In the genomic region with DNA sequence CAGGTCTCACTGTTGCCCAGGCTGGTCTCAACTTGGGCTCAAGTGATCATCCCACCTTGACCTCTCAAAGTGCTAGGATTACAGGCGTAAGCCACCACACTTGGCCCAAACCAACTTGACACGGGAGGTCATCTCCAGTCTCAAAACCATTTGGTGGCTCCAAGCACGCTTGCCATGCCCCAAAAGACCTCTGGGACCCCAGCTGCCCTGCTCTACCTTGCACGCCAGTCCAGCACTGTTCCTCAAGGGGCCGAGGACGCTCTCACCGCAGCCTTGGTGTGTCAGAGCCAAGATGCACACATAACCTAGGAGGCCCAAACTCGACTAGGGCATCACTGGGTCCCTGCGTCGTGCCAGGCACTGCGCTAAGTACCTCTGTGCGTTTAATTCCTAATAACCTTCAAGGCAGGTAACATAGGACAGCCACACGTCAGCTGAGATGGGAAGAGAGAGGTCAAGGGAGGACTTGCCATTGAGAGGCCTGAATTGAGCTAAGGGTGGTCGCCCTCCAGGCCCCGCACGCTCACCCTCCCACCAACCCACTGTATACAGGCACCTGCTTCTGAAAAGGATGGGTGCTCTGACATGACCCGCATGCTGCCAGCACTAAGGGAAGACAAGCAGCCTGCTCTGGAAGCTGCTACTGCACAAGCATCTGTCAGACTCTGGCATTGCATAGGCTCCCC, we compare ENCODE assay signal across 10 cellular contexts. TPM values are rescaled to one million over a fixed set of nuclear protein-coding genes. Genes with fewer than 3 reads are reported as not detected.
DNase-seq lines count a peak whose midpoint lies in the region; ATAC-seq and TF ChIP-seq lines count a peak whose summit lies in the region.
"Had no signal": no experiment of that assay in that cellular context is flagged by ENCODE, and none has a peak within 500 bp of the region (broad histone marks: within the 10 kb centered on the region; RNA-seq: fewer than 3 reads in every experiment).

No MANE protein-coding gene starts in this region.

- H3K9me3 Mint-ChIP-seq in H9 (peaks cover 0 to 3% of the 10 kb centered on the region in 2 experiments; a peak in 2 of 5 replicates), chondrocyte (ENCODE audit: low read depth) (no peaks in the 10 kb centered on the region)

- H3K9ac ChIP-seq in BLaER1 (no peak overlapping the region), H9 (ENCODE audit: extremely low read depth, insufficient read length, low read length) (no peak overlapping the region)

- H3K18ac ChIP-seq in H9 (ENCODE audit: insufficient read length, low read depth, low read length): no peak overlapping the region

- peak overlapping the region in 2 of 3 experiments; percentile 74 to 86; a peak in 2 of 7 replicates for H3K27ac Mint-ChIP-seq in H9
- H3K27ac Mint-ChIP-seq in chondrocyte (ENCODE audit: unreplicated experiment): peak overlapping the region; percentile 36
- H3K27ac Mint-ChIP-seq: activated CD8-positive, alpha-beta T cell treated with anti-CD3 and anti-CD28 coated beads, Interleukin-2, amount 10 ng/mL, durations not matched to agents 7 days and 5 days had no signal

- H4K5ac ChIP-seq in H9 (ENCODE audit: insufficient read length, low read depth, low read length): no peak overlapping the region

- H3K4ac ChIP-seq in H9 (ENCODE audit: low read depth, low read length): no peak overlapping the region

- H3K36me3 Mint-ChIP-seq in H9 (ENCODE audit: insufficient read depth in 1 of 3, low read depth in 3 of 3) (peaks cover 29 to 46% (median 31%) of the 10 kb centered on the region in 3 experiments; a peak in 6 of 7 replicates), chondrocyte (ENCODE audit: low read depth) (peaks cover 30% of the 10 kb centered on the region)

- peaks cover 50% of the 10 kb centered on the region for H3K36me3 ChIP-seq in BLaER1

- H2AK5ac ChIP-seq in H9 (ENCODE audit: insufficient read length, low read length): no peak overlapping the region

- TF ChIP-seq CTCF in H9 (conservative IDR thresholded peaks at IDR 0.05) (no peak), chondrocyte (IDR thresholded peaks at IDR 0.05) (no peak)

- peaks cover 18 to 20% of the 10 kb centered on the region in 2 experiments for H3K4me1 Mint-ChIP-seq in H9
- peaks cover 8% of the 10 kb centered on the region for H3K4me1 Mint-ChIP-seq in chondrocyte (ENCODE audit: low read depth)

- H3K4me1 ChIP-seq in BLaER1: peaks cover 50% of the 10 kb centered on the region
- no peaks in the 10 kb centered on the region for H3K4me1 ChIP-seq in H9 (ENCODE audit: insufficient read depth, low read length)

- no peak overlapping the region for H3T11ph ChIP-seq in H9 (ENCODE audit: low read length)

- peak overlapping the region; percentile 100; the same call in 1 of the 2 replicates for H3K4me2 ChIP-seq in BLaER1
- H3K4me2 ChIP-seq in H9 (ENCODE audit: insufficient read depth, insufficient read length, low read length): no peak overlapping the region

- no peak overlapping the region for H2BK20ac ChIP-seq in H9 (ENCODE audit: low read depth, low read length, poor library complexity, severe bottlenecking)

- no peak overlapping the region for H3K14ac ChIP-seq in H9 (ENCODE audit: insufficient read depth, low read length)

- H4K91ac ChIP-seq in H9 (ENCODE audit: insufficient read length, low read depth, low read length): no peak overlapping the region

- no peaks in the 10 kb centered on the region for H3K79me1 ChIP-seq in H9 (ENCODE audit: insufficient read depth, low read depth, low read length, poor library complexity, severe bottlenecking)

- no peaks in the 10 kb centered on the region for H3K79me2 ChIP-seq in H9 (ENCODE audit: insufficient read depth, low read length)

- H4K20me1 ChIP-seq in BLaER1 (peaks cover 66% of the 10 kb centered on the region), H9 (ENCODE audit: control insufficient read depth, insufficient read depth, insufficient read length) (no peaks in the 10 kb centered on the region)

- DNase-seq in H9: peak; percentile 32
- DNase-seq in chondrocyte (ENCODE audit: low spot score): no peak
- no peak for DNase-seq in NK-92 (lab: John Stamatoyannopoulos, UW; ENCODE audit: unreplicated experiment)
- no peak for DNase-seq in NCI-H1436 (lab: John Stamatoyannopoulos, UW)
- DNase-seq: activated CD8-positive, alpha-beta T cell treated with anti-CD3 and anti-CD28 coated beads, Interleukin-2, amount 10 ng/mL, durations not matched to agents 7 days and 5 days; NCI-H1092; NK-92 treated with Interleukin-12 subunit alpha and Interleukin-12 subunit beta, amount 100 ng/mL, for 24 hours had no signal

- no peak overlapping the region for H2AFZ ChIP-seq in H9 (ENCODE audit: low read length)

- H2BK5ac ChIP-seq in H9 (ENCODE audit: insufficient read length, low read length): no peak overlapping the region

- H3K27me3 ChIP-seq in BLaER1 (peaks cover 13% of the 10 kb centered on the region), H9 (ENCODE audit: insufficient read depth, low read length) (no peaks in the 10 kb centered on the region)

- H3K23me2 ChIP-seq in H9 (ENCODE audit: insufficient read length, low read depth, low read length, poor library complexity, severe bottlenecking): peaks cover 8% of the 10 kb centered on the region

- no peak overlapping the region for H2BK12ac ChIP-seq in H9 (ENCODE audit: insufficient read length, low read depth, low read length)

- no peak overlapping the region for H2BK120ac ChIP-seq in H9 (ENCODE audit: low read depth, low read length, poor library complexity, severe bottlenecking)

- H3K23ac ChIP-seq in H9 (ENCODE audit: insufficient read length, low read depth, low read length): no peak overlapping the region

- no peak overlapping the region for H4K8ac ChIP-seq in H9 (replicated peaks; ENCODE audit: insufficient read length, low read depth, low read length)

- H3K4me3 Mint-ChIP-seq in H9: no peak overlapping the region; a peak in 1 of 5 replicates
- no peak overlapping the region for H3K4me3 Mint-ChIP-seq in chondrocyte (ENCODE audit: unreplicated experiment)
- H3K4me3 Mint-ChIP-seq: activated CD8-positive, alpha-beta T cell treated with anti-CD3 and anti-CD28 coated beads, Interleukin-2, amount 10 ng/mL, durations not matched to agents 7 days and 5 days had no signal

- H3K27me3 Mint-ChIP-seq in H9 (ENCODE audit: low read depth): peaks cover 2% of the 10 kb centered on the region
- H3K27me3 Mint-ChIP-seq in chondrocyte (ENCODE audit: low read depth): no peaks in the 10 kb centered on the region

- no peak overlapping the region for H2BK15ac ChIP-seq in H9 (ENCODE audit: low read depth, low read length)

- H3K27ac ChIP-seq in BLaER1 (no peak overlapping the region), H9 (ENCODE audit: insufficient read length, low read depth, low read length) (no peak overlapping the region)

- no peak overlapping the region for H3K56ac ChIP-seq in H9 (ENCODE audit: insufficient read length, low read depth, low read length)

- H3K9me3 ChIP-seq in BLaER1 (no peaks in the 10 kb centered on the region), H9 (ENCODE audit: control insufficient read depth, low read depth, low read length) (no peaks in the 10 kb centered on the region)

- no peak for ATAC-seq in GM19328 (IDR thresholded peaks at IDR 0.05; ENCODE audit: unreplicated experiment)

- no CpG with 5 or more reads among the region's 17 CpGs for WGBS in H9 (ENCODE audit: extremely low coverage, insufficient read length, low lambda C conversion rate)

- H3K4me3 ChIP-seq in BLaER1: no peak overlapping the region

RNA-seq across cellular contexts. Expression of gene GAS2L1, which starts 4.6 kb away (rescaled TPM):
- total RNA-seq in H9 (2021) (8.0 and 8.1 TPM in 2 replicates), chondrocyte (34.5 to 35.6 TPM (median 34.8 TPM) in 3 replicates)

RNA-seq across cellular contexts. Expression of gene RASL10A, which starts 13.6 kb away (rescaled TPM):
- total RNA-seq in H9 (2021): 0.90 and 0.92 TPM in 2 replicates
- 0.27 to 1.2 TPM (median 0.31 TPM) in 3 replicates for total RNA-seq in chondrocyte
- total RNA-seq: fibroblast of lung had no signal

RNA-seq across cellular contexts. Expression of gene EWSR1, which starts 33.8 kb away (rescaled TPM):
- total RNA-seq in H9 (2021): 456 and 462 TPM in 2 replicates
- 139 to 205 TPM (median 144 TPM) in 3 replicates for total RNA-seq in chondrocyte

RNA-seq across cellular contexts. Expression of gene RHBDD3, which starts 34.1 kb away (rescaled TPM):
- 92.9 and 99.7 TPM in 2 replicates for total RNA-seq in H9 (2021)
- 29.5 to 37.6 TPM (median 30.9 TPM) in 3 replicates for total RNA-seq in chondrocyte
